10 cellular contexts compared by ENCODE assay signal in the genomic region with DNA sequence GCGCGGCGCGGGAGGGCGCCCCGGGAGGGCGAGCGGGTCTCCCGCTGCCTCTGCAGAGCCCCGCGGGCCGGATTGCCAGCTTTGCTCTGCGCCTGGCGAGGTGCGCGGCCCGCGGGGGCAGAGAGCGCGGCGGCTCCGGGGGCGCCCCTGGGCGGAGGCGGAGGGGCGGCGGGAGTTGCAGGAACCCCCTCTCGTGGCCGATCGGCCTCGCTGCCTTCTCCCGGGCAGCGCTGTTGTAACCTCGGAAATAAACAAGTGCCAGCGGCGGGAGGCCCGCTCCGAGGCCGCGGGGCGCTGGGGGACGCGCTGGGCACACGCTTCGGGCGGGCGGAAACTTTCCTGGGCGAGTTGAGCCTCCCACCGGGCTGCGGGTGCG. TPM values are rescaled to one million over a fixed set of nuclear protein-coding genes. Genes with fewer than 3 reads are reported as not detected.
DNase-seq lines count a peak whose midpoint lies in the region; ATAC-seq and TF ChIP-seq lines count a peak whose summit lies in the region.
"Had no signal": no experiment of that assay in that cellular context is flagged by ENCODE, and none has a peak within 500 bp of the region (broad histone marks: within the 10 kb centered on the region; RNA-seq: fewer than 3 reads in every experiment).

No MANE protein-coding gene starts in this region.

- TF ChIP-seq CTCF in KMS-11 (conservative IDR thresholded peaks at IDR 0.05; ENCODE audit: low read depth, low read length) (no peak; the same call in 1 of the 2 replicates), epithelial cell of proximal tubule (conservative IDR thresholded peaks at IDR 0.05; ENCODE audit: low read depth, low read length) (no peak), GM13977 (IDR thresholded peaks at IDR 0.05; ENCODE audit: extremely low read depth, insufficient read depth, missing control alignments) (no peak)
- TF ChIP-seq CTCF in CD8-positive, alpha-beta T cell (IDR thresholded peaks at IDR 0.05): no peak

- peak overlapping the region; percentile 57; the same call in 1 of the 2 replicates for H3K4me2 ChIP-seq in KMS-11
- H3K4me2 ChIP-seq: PC-9 had no signal

- H3K27ac Mint-ChIP-seq in naive thymus-derived CD8-positive, alpha-beta T cell: no peak overlapping the region
- no peak overlapping the region for H3K27ac Mint-ChIP-seq in CD8-positive, alpha-beta T cell
- H3K27ac Mint-ChIP-seq: activated T-helper 2 cell treated with anti-CD3 and anti-CD28 coated beads, Interferon-gamma antibody, Interleukin-2, Interleukin-4, amounts not matched to agents 10 μg/mL and 5 μg/mL and 100 μg/mL, durations not matched to agents 14 hours and 24 hours and 36 hours had no signal

- no peaks in the 10 kb centered on the region for H3K79me2 ChIP-seq in KMS-11 (ENCODE audit: insufficient read depth, low read depth)

- H3K27me3 Mint-ChIP-seq in naive thymus-derived CD8-positive, alpha-beta T cell: peaks cover 24 to 76% (median 51%) of the 10 kb centered on the region in 5 donors
- H3K27me3 Mint-ChIP-seq in CD8-positive, alpha-beta T cell (ENCODE audit: low read depth): peaks cover 44% of the 10 kb centered on the region

- peak; percentile 16 to 20 for ATAC-seq in naive thymus-derived CD8-positive, alpha-beta T cell
- ATAC-seq in GM18909 (IDR thresholded peaks at IDR 0.05; ENCODE audit: poor library complexity, unreplicated experiment): no peak
- ATAC-seq in CD8-positive, alpha-beta T cell: no peak

- H3K4me1 Mint-ChIP-seq in naive thymus-derived CD8-positive, alpha-beta T cell: peaks cover 0 to 9% (median 5%) of the 10 kb centered on the region in 4 donors
- no peaks in the 10 kb centered on the region for H3K4me1 Mint-ChIP-seq in CD8-positive, alpha-beta T cell (ENCODE audit: low read depth)

- peaks cover 21% of the 10 kb centered on the region; the same call in 1 of the 2 replicates for H3K27me3 ChIP-seq in KMS-11 (ENCODE audit: insufficient read depth, low read depth)
- H3K27me3 ChIP-seq in CD8-positive, alpha-beta T cell (ENCODE audit: insufficient read depth, low read length): no peaks in the 10 kb centered on the region

- H4K20me1 ChIP-seq in KMS-11 (ENCODE audit: insufficient read depth): no peaks in the 10 kb centered on the region

- in situ Hi-C loops in GM13977 (cut with MboI; ENCODE audit: low pct_unique_long_range_greater_than_20kb, low sequenced_read_pairs, unreplicated experiment): no loop called here

- H3K4me3 Mint-ChIP-seq in naive thymus-derived CD8-positive, alpha-beta T cell: peak overlapping the region in 1 of 10 donors; percentile 65
- H3K4me3 Mint-ChIP-seq in CD8-positive, alpha-beta T cell: no peak overlapping the region

- no peaks in the 10 kb centered on the region for H3K9me3 Mint-ChIP-seq in naive thymus-derived CD8-positive, alpha-beta T cell
- no peaks in the 10 kb centered on the region for H3K9me3 Mint-ChIP-seq in CD8-positive, alpha-beta T cell
- H3K9me3 Mint-ChIP-seq: activated T-helper 2 cell treated with anti-CD3 and anti-CD28 coated beads, Interferon-gamma antibody, Interleukin-2, Interleukin-4, amounts not matched to agents 10 μg/mL and 5 μg/mL and 100 μg/mL, durations not matched to agents 14 hours and 24 hours and 36 hours had no signal

- no peak overlapping the region for H3K27ac ChIP-seq in KMS-11
- H3K27ac ChIP-seq in CD8-positive, alpha-beta T cell (ENCODE audit: low read depth, low read length): no peak overlapping the region
- H3K27ac ChIP-seq: PC-9 had no signal

- peak overlapping the region; percentile 34 for H2AFZ ChIP-seq in KMS-11 (ENCODE audit: low read depth)
- H2AFZ ChIP-seq: PC-9 had no signal

- H3K4me3 ChIP-seq in KMS-11 (IDR thresholded peaks at IDR 0.05; ENCODE audit: insufficient read depth, low read depth, low read length) (no peak overlapping the region), epithelial cell of proximal tubule (ENCODE audit: low read depth, low read length) (peak overlapping the region; percentile 56)
- no peak overlapping the region for H3K4me3 ChIP-seq in CD8-positive, alpha-beta T cell (ENCODE audit: low read depth, low read length)
- H3K4me3 ChIP-seq: PC-9 had no signal

- CTCF ChIA-PET in CD8-positive, alpha-beta T cell (lab: Charles Lee): no interaction called here

- H3K9me3 ChIP-seq in CD8-positive, alpha-beta T cell (ENCODE audit: low read length): no peaks in the 10 kb centered on the region

- no peaks in the 10 kb centered on the region for H3K36me3 ChIP-seq in KMS-11 (ENCODE audit: insufficient read depth)
- H3K36me3 ChIP-seq in CD8-positive, alpha-beta T cell (ENCODE audit: insufficient read depth, low read length): no peaks in the 10 kb centered on the region

- POLR2A ChIA-PET in naive thymus-derived CD8-positive, alpha-beta T cell (lab: Charles Lee): no interaction called here
- POLR2A ChIA-PET in CD8-positive, alpha-beta T cell (lab: Charles Lee): interaction anchor here (0.5 kb wide), 1 partner anchor 10 kb away, joined by 3 read pairs; no protein-coding TSS in a partner anchor

- H3K36me3 Mint-ChIP-seq in naive thymus-derived CD8-positive, alpha-beta T cell: peaks cover 0 to 5% (median 0%) of the 10 kb centered on the region in 3 donors
- no peaks in the 10 kb centered on the region for H3K36me3 Mint-ChIP-seq in CD8-positive, alpha-beta T cell

- H3K9ac ChIP-seq in KMS-11: no peak overlapping the region

- intact Hi-C loops in CD8-positive, alpha-beta T cell (cut with DNase I, micrococcal nuclease): no loop called here

- DNase-seq in AG20443 (ENCODE audit: low spot score): peak; percentile 73
- no peak for DNase-seq in epithelial cell of proximal tubule (ENCODE audit: low read depth)
- peak in 1 of 10 donors; percentile 16 for DNase-seq in naive thymus-derived CD8-positive, alpha-beta T cell
- DNase-seq in NCI-H2196 (lab: John Stamatoyannopoulos, UW; ENCODE audit: unreplicated experiment): no peak
- no peak for DNase-seq in CD8-positive, alpha-beta T cell
- DNase-seq in GM13977 (ENCODE audit: low spot score): no peak
- DNase-seq: PC-9 had no signal

- H3K4me1 ChIP-seq in KMS-11 (ENCODE audit: low read depth, poor library complexity, severe bottlenecking): no peaks in the 10 kb centered on the region
- no peaks in the 10 kb centered on the region for H3K4me1 ChIP-seq in CD8-positive, alpha-beta T cell (ENCODE audit: insufficient read depth, low read length)

RNA-seq across cellular contexts. Expression of a gene that starts 1.2 kb away (rescaled TPM):
- 17.1 and 21.0 TPM in 2 replicates for total RNA-seq in epithelial cell of proximal tubule
- under 1 TPM; 0.19 to 0.44 TPM for total RNA-seq in naive thymus-derived CD8-positive, alpha-beta T cell
- under 1 TPM in 2 of 3 donors, not detected in 1; 0.07 to 0.10 TPM for polyA plus RNA-seq in naive thymus-derived CD8-positive, alpha-beta T cell
- under 1 TPM; 0.31 to 0.35 TPM for total RNA-seq in CD8-positive, alpha-beta T cell
- total RNA-seq: activated T-helper 2 cell treated with anti-CD3 and anti-CD28 coated beads, Interferon-gamma antibody, Interleukin-2, Interleukin-4, amounts not matched to agents 10 μg/mL and 5 μg/mL and 100 μg/mL, durations not matched to agents 14 hours and 24 hours and 36 hours; PC-9 had no signal

Comparison
In these comparisons a context has a peak if more than half of its experiments do, and no peak if none do; other contexts are left out.
1. ATAC-seq: peak in naive thymus-derived CD8-positive, alpha-beta T cell (2 of 2); none in GM18909 (single experiment) and CD8-positive, alpha-beta T cell (single experiment).
2. RNA of a gene that starts 1.2 kb away (total RNA-seq): 17.1 to 21.0 TPM in epithelial cell of proximal tubule; 0.19 to 0.44 TPM in naive thymus-derived CD8-positive, alpha-beta T cell and 0.31 to 0.35 TPM in CD8-positive, alpha-beta T cell; every median in the first group is over 10 times any median in the second.